In genomic region chr20:36744243-36744642, GRCh38 we compare ENCODE assay signal across 1 cellular context.
TF ChIP-seq lines count a peak whose summit lies in the region.

No MANE protein-coding gene starts in this region.

TF ChIP-seq in SK-N-SH, 30 proteins besides CTCF, POLR2A, EP300 and RAD21 (continued from another document):
- TF ChIP-seq TEAD4 (IDR thresholded peaks at IDR 0.05; ENCODE audit: borderline replicate concordance, insufficient read depth) (no peak), RXRA (IDR thresholded peaks at IDR 0.05; ENCODE audit: borderline replicate concordance, low read depth) (no peak), RFX5 (IDR thresholded peaks at IDR 0.05; ENCODE audit: low read length) (no peak), FOXJ3 (CRISPR knock-in tag; IDR thresholded peaks at IDR 0.05) (no peak), SIN3A (IDR thresholded peaks at IDR 0.05; ENCODE audit: borderline replicate concordance, low read depth, low read length) (no peak), MEF2A (IDR thresholded peaks at IDR 0.05; ENCODE audit: borderline replicate concordance, low read depth) (no peak), RCOR1 (IDR thresholded peaks at IDR 0.05; ENCODE audit: low read length) (no peak), GABPA (IDR thresholded peaks at IDR 0.05; ENCODE audit: low read depth) (no peak), YY1 (IDR thresholded peaks at IDR 0.05; ENCODE audit: low read depth) (no peak), ZBTB33 (IDR thresholded peaks at IDR 0.05; ENCODE audit: borderline replicate concordance, low read depth) (no peak)
